Comparison of ENCODE assay signal across 22 cellular contexts in genomic region chr10:29830526-29831512, GRCh38.
A peak's percentile ranks its signal among the peaks of the same experiment; 100 is the strongest.
DNase-seq lines count a peak whose midpoint lies in the region; ATAC-seq and TF ChIP-seq lines count a peak whose summit lies in the region.
"Had no signal": no experiment of that assay in that cellular context is flagged by ENCODE, and none has a peak within 500 bp of the region (broad histone marks: within the 10 kb centered on the region; RNA-seq: fewer than 3 reads in every experiment).

No MANE protein-coding gene starts in this region.

- WGBS in esophagus muscularis mucosa, result 68% methylated on average over 6 of the region's 6 CpGs
- 84% methylated on average over 6 of the region's 6 CpGs for WGBS in liver

- no peaks in the 10 kb centered on the region for H3K36me3 Mint-ChIP-seq in activated CD4-positive, alpha-beta T cell treated with anti-CD3 and anti-CD28 coated beads, Interleukin-2, amount 10 ng/mL, durations not matched to agents 24 days and 14 days (ENCODE audit: low read depth)
- H3K36me3 Mint-ChIP-seq: CD14-positive monocyte had no signal

- peak; percentile 19 for DNase-seq in BJ (ENCODE audit: low read depth)
- no peak for DNase-seq in esophagus muscularis mucosa (ENCODE audit: extremely low spot score)
- DNase-seq in HT-29 (ENCODE audit: low spot score), result no peak
- no peak for DNase-seq in activated CD4-positive, alpha-beta T cell treated with anti-CD3 and anti-CD28 coated beads, Interleukin-2, amount 10 ng/mL, durations not matched to agents 24 days and 14 days
- no peak for DNase-seq in right atrium auricular region (ENCODE audit: low spot score)
- DNase-seq: AML-193, DMS 273 treated with DMSO at 0.1 percent for 48 hours, GDM1, Kasumi-1, MG63, NCI-H1048, NCI-H1436, NCI-H1930, NCI-H226, NCI-H524, PC-9 had no signal

- H3K4me3 Mint-ChIP-seq in activated CD4-positive, alpha-beta T cell treated with anti-CD3 and anti-CD28 coated beads, Interleukin-2, amount 10 ng/mL, durations not matched to agents 24 days and 14 days, result no peak overlapping the region
- H3K4me3 Mint-ChIP-seq: CD14-positive monocyte had no signal

- CTCF ChIA-PET in BJ (lab: Yijun Ruan, JAX), result interaction anchor here (0.9 to 2.5 kb wide), 3 partner anchors 8 to 15 kb away, joined by 3 to 7 read pairs (median 3); no protein-coding TSS in a partner anchor

- H3K9me3 Mint-ChIP-seq in activated CD4-positive, alpha-beta T cell treated with anti-CD3 and anti-CD28 coated beads, Interleukin-2, amount 10 ng/mL, durations not matched to agents 24 days and 14 days, result peaks cover 14% of the 10 kb centered on the region

- peak in 1 of 2 donors; percentile 42 for TF ChIP-seq RAD21 in liver (IDR thresholded peaks at IDR 0.05)

- H3K27ac Mint-ChIP-seq in activated CD4-positive, alpha-beta T cell treated with anti-CD3 and anti-CD28 coated beads, Interleukin-2, amount 10 ng/mL, durations not matched to agents 24 days and 14 days, result no peak overlapping the region
- H3K27ac Mint-ChIP-seq: CD14-positive monocyte had no signal

- no peak for TF ChIP-seq EP300 in esophagus muscularis mucosa (IDR thresholded peaks at IDR 0.05)

- ATAC-seq in HG03039 (IDR thresholded peaks at IDR 0.05; ENCODE audit: unreplicated experiment), result no peak

- H3K9ac ChIP-seq in liver (ENCODE audit: low read depth in 1 of 2, low read length in 2 of 2) (no peak overlapping the region), rectal smooth muscle tissue (ENCODE audit: low read length) (no peak overlapping the region)

- H3K4me1 Mint-ChIP-seq in activated CD4-positive, alpha-beta T cell treated with anti-CD3 and anti-CD28 coated beads, Interleukin-2, amount 10 ng/mL, durations not matched to agents 24 days and 14 days, result peaks cover 7% of the 10 kb centered on the region

- H3K27me3 Mint-ChIP-seq in activated CD4-positive, alpha-beta T cell treated with anti-CD3 and anti-CD28 coated beads, Interleukin-2, amount 10 ng/mL, durations not matched to agents 24 days and 14 days, result peaks cover 3% of the 10 kb centered on the region

- H3K27ac ChIP-seq in esophagus muscularis mucosa (replicated peaks in 1 of 4), result peak overlapping the region; percentile 40 to 68 (median 47)
- peak overlapping the region in 1 of 2 donors; percentile 36 for H3K27ac ChIP-seq in liver (ENCODE audit: low read depth in 1 of 2, low read length in 2 of 2)
- H3K27ac ChIP-seq in rectal smooth muscle tissue (ENCODE audit: low read depth, low read length), result peak overlapping the region; percentile 88
- no peak overlapping the region for H3K27ac ChIP-seq in right atrium auricular region
- H3K27ac ChIP-seq: 22Rv1, PC-9, RWPE1 had no signal

- H3K36me3 ChIP-seq in BJ (ENCODE audit: control insufficient read depth, insufficient read depth, low read length) (no peaks in the 10 kb centered on the region), esophagus muscularis mucosa (no peaks in the 10 kb centered on the region), liver (ENCODE audit: control insufficient read depth in 4 of 4, insufficient read depth in 3 of 4, low read depth in 1 of 4, low read length in 3 of 4) (no peaks in the 10 kb centered on the region), rectal smooth muscle tissue (ENCODE audit: control insufficient read depth, insufficient read depth, low read length) (no peaks in the 10 kb centered on the region), right atrium auricular region (no peaks in the 10 kb centered on the region)
- H3K36me3 ChIP-seq: MG63 had no signal

- TF ChIP-seq CTCF in BJ (IDR thresholded peaks at IDR 0.05; ENCODE audit: insufficient read depth, low read depth, low read length) (no peak), esophagus muscularis mucosa (IDR thresholded peaks at IDR 0.05) (no peak), liver (IDR thresholded peaks at IDR 0.05; ENCODE audit: low read depth, low read length, missing input control) (no peak), right atrium auricular region (IDR thresholded peaks at IDR 0.05) (no peak)

- no peaks in the 10 kb centered on the region for H3K9me3 ChIP-seq in esophagus muscularis mucosa
- peaks cover 0 to 3% (median 1%) of the 10 kb centered on the region in 4 donors for H3K9me3 ChIP-seq in liver (ENCODE audit: control insufficient read depth in 4 of 4, low read length in 3 of 4)
- H3K9me3 ChIP-seq in right atrium auricular region, result peaks cover 0 to 6% of the 10 kb centered on the region in 2 donors

- H3K4me3 ChIP-seq in BJ (ENCODE audit: low read depth, low read length) (no peak overlapping the region), esophagus muscularis mucosa (no peak overlapping the region), liver (ENCODE audit: low read depth in 1 of 3, low read length in 3 of 3) (no peak overlapping the region), rectal smooth muscle tissue (ENCODE audit: low read length) (no peak overlapping the region), right atrium auricular region (no peak overlapping the region)
- H3K4me3 ChIP-seq: MG63, PC-9 had no signal

- H3K4me1 ChIP-seq in esophagus muscularis mucosa (peaks cover 0 to 37% (median 21%) of the 10 kb centered on the region in 4 donors), liver (ENCODE audit: control insufficient read depth in 4 of 4, insufficient read depth in 4 of 4, low read length in 3 of 4) (peaks cover 4 to 16% (median 11%) of the 10 kb centered on the region in 4 donors), rectal smooth muscle tissue (ENCODE audit: control insufficient read depth, insufficient read depth, low read length) (peaks cover 9% of the 10 kb centered on the region), right atrium auricular region (no peaks in the 10 kb centered on the region)

- POLR2A ChIA-PET in BJ (lab: Charles Lee), result no interaction called here

- H3K27me3 ChIP-seq in BJ (ENCODE audit: control insufficient read depth, insufficient read depth, low read length), result peaks cover 9% of the 10 kb centered on the region
- H3K27me3 ChIP-seq in esophagus muscularis mucosa, result no peaks in the 10 kb centered on the region
- H3K27me3 ChIP-seq in liver (ENCODE audit: control insufficient read depth in 4 of 4, insufficient read depth in 4 of 4, low read length in 3 of 4), result no peaks in the 10 kb centered on the region
- no peaks in the 10 kb centered on the region for H3K27me3 ChIP-seq in rectal smooth muscle tissue (ENCODE audit: control insufficient read depth, insufficient read depth, low read length)
- no peaks in the 10 kb centered on the region for H3K27me3 ChIP-seq in right atrium auricular region
- H3K27me3 ChIP-seq: MG63 had no signal

- TF ChIP-seq POLR2A in esophagus muscularis mucosa (IDR thresholded peaks at IDR 0.05; ENCODE audit: low read depth), result no peak

- intact Hi-C loops in esophagus muscularis mucosa (cut with DNase I), result no loop called here
- intact Hi-C loops in activated CD4-positive, alpha-beta T cell treated with anti-CD3 and anti-CD28 coated beads, Interleukin-2, amount 10 ng/mL, durations not matched to agents 24 days and 14 days (cut with micrococcal nuclease), result no loop called here

TF ChIP-seq in liver, 16 proteins besides CTCF, POLR2A, EP300 and RAD21:
- TF ChIP-seq FOXA1 (IDR thresholded peaks at IDR 0.05), result no peak
- TF ChIP-seq REST (IDR thresholded peaks at IDR 0.05), result no peak
- peak; percentile 69 for TF ChIP-seq SP1 (IDR thresholded peaks at IDR 0.05)
- TF ChIP-seq HNF4G (IDR thresholded peaks at IDR 0.05), result peak; percentile 92
- peak; percentile 36 to 62 for TF ChIP-seq JUND (IDR thresholded peaks at IDR 0.05)
- peak; percentile 38 for TF ChIP-seq FOXA2 (IDR thresholded peaks at IDR 0.05)
- peak; percentile 14 to 59 for TF ChIP-seq RXRA (IDR thresholded peaks at IDR 0.05)
- TF ChIP-seq HNF4A (conservative IDR thresholded peaks at IDR 0.05), result peak; percentile 87 to 96

Comparison
In these comparisons a context has a peak if more than half of its experiments do, and no peak if none do; other contexts are left out.
1. H3K27ac ChIP-seq: peak in esophagus muscularis mucosa (4 of 4) and rectal smooth muscle tissue (single experiment); none in right atrium auricular region (0 of 2).